ENCODE assay signal across 8 cellular contexts in genomic region chr22:39348909-39349505, GRCh38. TPM values are rescaled to one million over a fixed set of nuclear protein-coding genes. Genes with fewer than 3 reads are reported as not detected.
DNase-seq lines count a peak whose midpoint lies in the region; ATAC-seq lines count a peak whose summit lies in the region.

No MANE protein-coding gene starts in this region.

- peak overlapping the region; percentile 60 to 88 (median 82) for H3K4me3 Mint-ChIP-seq in CD4-positive, alpha-beta memory T cell
- H3K4me3 Mint-ChIP-seq in activated naive CD8-positive, alpha-beta T cell treated with anti-CD3 and anti-CD28 coated beads, Interleukin-2, amount 50 U/mL, for 24 hours, result peak overlapping the region; percentile 82

- no peaks in the 10 kb centered on the region for H3K36me3 ChIP-seq in CD4-positive, alpha-beta memory T cell (ENCODE audit: insufficient read depth, low read length)
- H3K36me3 ChIP-seq in MG63, result no peaks in the 10 kb centered on the region
- H3K36me3 ChIP-seq in iPS DF 6.9 (ENCODE audit: control insufficient read depth, insufficient read depth, low read length), result no peaks in the 10 kb centered on the region

- H3K9me3 ChIP-seq in CD4-positive, alpha-beta memory T cell (ENCODE audit: control insufficient read depth in 1 of 2, low read length in 2 of 2), result no peaks in the 10 kb centered on the region
- H3K9me3 ChIP-seq in MG63 (no peaks in the 10 kb centered on the region), iPS DF 6.9 (ENCODE audit: control insufficient read depth, insufficient read depth, low read length) (no peaks in the 10 kb centered on the region)

- POLR2A ChIA-PET in CD4-positive, alpha-beta memory T cell (lab: Charles Lee; ENCODE audit: partially characterized antibody), result interaction anchor here (1.3 to 1.7 kb wide), 2 partner anchors 29 to 50 kb away, joined by 3 to 6 read pairs; partner anchors contain the start of gene RPL3

- peaks cover 9% of the 10 kb centered on the region for H3K27me3 ChIP-seq in CD4-positive, alpha-beta memory T cell (ENCODE audit: insufficient read depth, low read length)
- no peaks in the 10 kb centered on the region for H3K27me3 ChIP-seq in MG63
- no peaks in the 10 kb centered on the region for H3K27me3 ChIP-seq in iPS DF 6.9 (ENCODE audit: control insufficient read depth, insufficient read depth, low read length)

- DNase-seq in CD4-positive, alpha-beta memory T cell, result no peak
- DNase-seq in MG63 (no peak), iPS DF 6.9 (ENCODE audit: low read depth, low spot score) (no peak), activated gamma-delta T cell (lab: John Stamatoyannopoulos, UW) (no peak)
- peak; percentile 25 for DNase-seq in activated naive CD8-positive, alpha-beta T cell treated with anti-CD3 and anti-CD28 coated beads, Interleukin-2, amount 50 U/mL, for 24 hours
- DNase-seq in effector CD4-positive, alpha-beta T cell, result no peak

- H3K27ac ChIP-seq in CD4-positive, alpha-beta memory T cell (ENCODE audit: low read depth, low read length), result no peak overlapping the region
- H3K27ac ChIP-seq in iPS DF 6.9 (ENCODE audit: low read length), result no peak overlapping the region
- H3K27ac ChIP-seq in skin epidermis, result peak overlapping the region in 17 of 21 experiments; percentile 9 to 82 (median 70)

- H3K4me3 ChIP-seq in CD4-positive, alpha-beta memory T cell (ENCODE audit: low read length in 2 of 2), result no peak overlapping the region
- H3K4me3 ChIP-seq in MG63 (peak overlapping the region; percentile 67), iPS DF 6.9 (ENCODE audit: low read length) (peak overlapping the region; percentile 55; the same call in 1 of the 2 replicates), skin epidermis (peak overlapping the region; percentile 26 to 85 (median 51))

- H3K9me3 Mint-ChIP-seq in CD4-positive, alpha-beta memory T cell, result no peaks in the 10 kb centered on the region
- H3K9me3 Mint-ChIP-seq in activated naive CD8-positive, alpha-beta T cell treated with anti-CD3 and anti-CD28 coated beads, Interleukin-2, amount 50 U/mL, for 24 hours, result no peaks in the 10 kb centered on the region

- intact Hi-C loops in CD4-positive, alpha-beta memory T cell (cut with micrococcal nuclease), result no loop called here

- H3K27me3 Mint-ChIP-seq in CD4-positive, alpha-beta memory T cell, result peaks cover 18 to 21% of the 10 kb centered on the region in 2 donors
- peaks cover 6% of the 10 kb centered on the region for H3K27me3 Mint-ChIP-seq in activated naive CD8-positive, alpha-beta T cell treated with anti-CD3 and anti-CD28 coated beads, Interleukin-2, amount 50 U/mL, for 24 hours

- H3K4me1 Mint-ChIP-seq in CD4-positive, alpha-beta memory T cell, result peaks cover 3 to 17% (median 6%) of the 10 kb centered on the region in 4 donors
- H3K4me1 Mint-ChIP-seq in activated naive CD8-positive, alpha-beta T cell treated with anti-CD3 and anti-CD28 coated beads, Interleukin-2, amount 50 U/mL, for 24 hours, result peaks cover 30% of the 10 kb centered on the region

- no peaks in the 10 kb centered on the region for H3K36me3 Mint-ChIP-seq in CD4-positive, alpha-beta memory T cell
- H3K36me3 Mint-ChIP-seq in activated naive CD8-positive, alpha-beta T cell treated with anti-CD3 and anti-CD28 coated beads, Interleukin-2, amount 50 U/mL, for 24 hours (ENCODE audit: low read depth), result no peaks in the 10 kb centered on the region

- no CpG with 5 or more reads among the region's 11 CpGs for WGBS in iPS DF 6.9 (ENCODE audit: insufficient coverage, insufficient read length)

- CTCF ChIA-PET in CD4-positive, alpha-beta memory T cell (lab: Charles Lee; ENCODE audit: partially characterized antibody), result no interaction called here

- ATAC-seq in activated naive CD8-positive, alpha-beta T cell treated with anti-CD3 and anti-CD28 coated beads, Interleukin-2, amount 50 U/mL, for 24 hours, result no peak
- no peak for ATAC-seq in GM19463 (IDR thresholded peaks at IDR 0.05; ENCODE audit: unreplicated experiment)

- peaks cover 4% of the 10 kb centered on the region for H3K4me1 ChIP-seq in CD4-positive, alpha-beta memory T cell (ENCODE audit: insufficient read depth, low read length)
- H3K4me1 ChIP-seq in iPS DF 6.9 (ENCODE audit: control insufficient read depth, insufficient read depth, low read length), result peaks cover 8% of the 10 kb centered on the region

- H3K27ac Mint-ChIP-seq in CD4-positive, alpha-beta memory T cell, result peak overlapping the region in 1 of 7 donors; percentile 70
- peak overlapping the region; percentile 64 for H3K27ac Mint-ChIP-seq in activated naive CD8-positive, alpha-beta T cell treated with anti-CD3 and anti-CD28 coated beads, Interleukin-2, amount 50 U/mL, for 24 hours

RNA-seq across cellular contexts. Expression of gene SYNGR1, which starts 0.8 kb away (rescaled TPM):
- total RNA-seq in CD4-positive, alpha-beta memory T cell, result not detected
- under 1 TPM; 0.30 to 0.62 TPM for polyA plus RNA-seq in CD4-positive, alpha-beta memory T cell
- total RNA-seq in MG63 (2014; rRNA removed; shearing (Covaris generic); ENCODE audit: low replicate concordance), result 32.3 and 58.3 TPM in 2 replicates

RNA-seq across cellular contexts. Expression of gene RPL3, which starts 29.6 kb away (rescaled TPM):
- total RNA-seq in CD4-positive, alpha-beta memory T cell, result 1,000 to 10,000 TPM; 3,492 to 3,635 TPM
- polyA plus RNA-seq in CD4-positive, alpha-beta memory T cell, result 1,000 to 10,000 TPM; 3,292 to 4,075 TPM
- total RNA-seq in MG63 (2014; rRNA removed; shearing (Covaris generic); ENCODE audit: low replicate concordance), result 2,271 and 3,763 TPM in 2 replicates

RNA-seq across cellular contexts. Expression of gene TAB1, which starts 50.6 kb away (rescaled TPM):
- 10 to 100 TPM; 43.5 to 52.9 TPM for total RNA-seq in CD4-positive, alpha-beta memory T cell
- polyA plus RNA-seq in CD4-positive, alpha-beta memory T cell, result 1 to 10 TPM; 4.0 TPM
- 24.1 and 32.9 TPM in 2 replicates for total RNA-seq in MG63 (2014; rRNA removed; shearing (Covaris generic); ENCODE audit: low replicate concordance)

Comparison
In these comparisons a context has a peak if more than half of its experiments do, and no peak if none do; other contexts are left out.
1. H3K27ac ChIP-seq: peak in skin epidermis (17 of 21); none in CD4-positive, alpha-beta memory T cell (single experiment) and iPS DF 6.9 (single experiment).
2. H3K4me3 ChIP-seq: peak in MG63 (single experiment), iPS DF 6.9 (single experiment) and skin epidermis (7 of 7); none in CD4-positive, alpha-beta memory T cell (0 of 2).
3. RNA of gene SYNGR1, which starts 0.8 kb away (total RNA-seq): 32.3 to 58.3 TPM in MG63; not detected in CD4-positive, alpha-beta memory T cell; every median in the first group is over 10 times any median in the second.